ENCODE assay signal across 3 cellular contexts in the genomic region with DNA sequence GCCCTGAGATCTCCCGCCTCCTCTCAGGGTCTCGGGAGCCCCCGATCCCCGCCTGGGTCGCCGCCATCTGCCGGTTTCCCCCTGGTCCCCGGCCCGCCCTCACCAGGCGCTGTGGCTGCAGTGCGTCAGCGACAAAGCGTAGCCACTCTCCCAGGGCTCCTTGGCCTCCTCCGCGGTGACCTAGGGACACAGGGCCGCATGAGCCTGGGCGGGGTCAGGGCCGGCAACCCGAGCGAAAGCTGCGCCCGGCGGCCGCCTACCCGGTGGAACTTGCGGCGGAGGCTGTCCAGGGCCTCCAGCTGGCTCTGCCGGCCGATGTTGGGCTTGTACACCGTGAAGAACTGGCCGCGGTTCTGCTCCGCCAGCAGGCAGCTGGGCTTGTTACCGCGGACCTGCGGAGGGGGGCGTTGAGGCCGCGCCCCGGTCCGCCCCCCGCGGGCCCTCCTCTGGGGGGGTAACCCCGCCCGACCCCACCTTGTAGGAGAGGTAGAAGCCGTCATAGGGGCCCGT.
TF ChIP-seq lines count a peak whose summit lies in the region.

No MANE protein-coding gene starts in this region.

TF ChIP-seq in HepG2, 621 proteins besides CTCF, POLR2A, EP300 and RAD21 (continues in another document):
- TF ChIP-seq, protein P1, sequence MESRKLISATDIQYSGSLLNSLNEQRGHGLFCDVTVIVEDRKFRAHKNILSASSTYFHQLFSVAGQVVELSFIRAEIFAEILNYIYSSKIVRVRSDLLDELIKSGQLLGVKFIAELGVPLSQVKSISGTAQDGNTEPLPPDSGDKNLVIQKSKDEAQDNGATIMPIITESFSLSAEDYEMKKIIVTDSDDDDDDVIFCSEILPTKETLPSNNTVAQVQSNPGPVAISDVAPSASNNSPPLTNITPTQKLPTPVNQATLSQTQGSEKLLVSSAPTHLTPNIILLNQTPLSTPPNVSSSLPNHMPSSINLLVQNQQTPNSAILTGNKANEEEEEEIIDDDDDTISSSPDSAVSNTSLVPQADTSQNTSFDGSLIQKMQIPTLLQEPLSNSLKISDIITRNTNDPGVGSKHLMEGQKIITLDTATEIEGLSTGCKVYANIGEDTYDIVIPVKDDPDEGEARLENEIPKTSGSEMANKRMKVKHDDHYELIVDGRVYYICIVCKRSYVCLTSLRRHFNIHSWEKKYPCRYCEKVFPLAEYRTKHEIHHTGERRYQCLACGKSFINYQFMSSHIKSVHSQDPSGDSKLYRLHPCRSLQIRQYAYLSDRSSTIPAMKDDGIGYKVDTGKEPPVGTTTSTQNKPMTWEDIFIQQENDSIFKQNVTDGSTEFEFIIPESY (CRISPR knock-in tag; IDR thresholded peaks at IDR 0.05) = peak; percentile 84; the same call in 1 of the 2 replicates
- peak; percentile 54 for TF ChIP-seq RBFOX2 (IDR thresholded peaks at IDR 0.05; ENCODE audit: low read depth, low read length)
- TF ChIP-seq, protein P2, sequence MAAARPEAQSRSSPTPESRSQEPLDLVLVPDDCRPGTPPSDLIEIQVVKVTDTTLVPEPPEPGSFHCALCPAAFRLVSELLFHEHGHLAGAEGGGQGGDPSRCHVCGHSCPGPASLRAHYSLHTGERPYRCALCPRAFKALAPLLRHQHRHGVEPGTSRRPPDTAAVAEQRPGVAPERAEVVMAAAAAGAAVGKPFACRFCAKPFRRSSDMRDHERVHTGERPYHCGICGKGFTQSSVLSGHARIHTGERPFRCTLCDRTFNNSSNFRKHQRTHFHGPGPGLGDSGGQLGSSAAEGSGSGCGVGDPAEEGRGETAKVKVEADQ (CRISPR knock-in tag; IDR thresholded peaks at IDR 0.05; ENCODE audit: borderline replicate concordance) = no peak
- TF ChIP-seq HNF4A (CRISPR knock-in tag; IDR thresholded peaks at IDR 0.05) = no peak
- no peak for TF ChIP-seq ZNF607 (CRISPR knock-in tag; IDR thresholded peaks at IDR 0.05; ENCODE audit: borderline replicate concordance)
- peak; percentile 75 for TF ChIP-seq AGO2 (optimal IDR thresholded peaks at IDR 0.05; ENCODE audit: low read depth, low read length)
- TF ChIP-seq, protein P3, sequence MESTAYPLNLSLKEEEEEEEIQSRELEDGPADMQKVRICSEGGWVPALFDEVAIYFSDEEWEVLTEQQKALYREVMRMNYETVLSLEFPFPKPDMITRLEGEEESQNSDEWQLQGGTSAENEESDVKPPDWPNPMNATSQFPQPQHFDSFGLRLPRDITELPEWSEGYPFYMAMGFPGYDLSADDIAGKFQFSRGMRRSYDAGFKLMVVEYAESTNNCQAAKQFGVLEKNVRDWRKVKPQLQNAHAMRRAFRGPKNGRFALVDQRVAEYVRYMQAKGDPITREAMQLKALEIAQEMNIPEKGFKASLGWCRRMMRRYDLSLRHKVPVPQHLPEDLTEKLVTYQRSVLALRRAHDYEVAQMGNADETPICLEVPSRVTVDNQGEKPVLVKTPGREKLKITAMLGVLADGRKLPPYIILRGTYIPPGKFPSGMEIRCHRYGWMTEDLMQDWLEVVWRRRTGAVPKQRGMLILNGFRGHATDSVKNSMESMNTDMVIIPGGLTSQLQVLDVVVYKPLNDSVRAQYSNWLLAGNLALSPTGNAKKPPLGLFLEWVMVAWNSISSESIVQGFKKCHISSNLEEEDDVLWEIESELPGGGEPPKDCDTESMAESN (CRISPR knock-in tag; conservative IDR thresholded peaks at IDR 0.05) = no peak
- no peak for TF ChIP-seq JARID2 (CRISPR knock-in tag; IDR thresholded peaks at IDR 0.05; ENCODE audit: insufficient replicate concordance)
- no peak for TF ChIP-seq ZNF782 (CRISPR knock-in tag; IDR thresholded peaks at IDR 0.05; ENCODE audit: borderline replicate concordance)
- no peak for TF ChIP-seq ZNF232 (CRISPR knock-in tag; IDR thresholded peaks at IDR 0.05; ENCODE audit: borderline replicate concordance)
- TF ChIP-seq, protein P4, sequence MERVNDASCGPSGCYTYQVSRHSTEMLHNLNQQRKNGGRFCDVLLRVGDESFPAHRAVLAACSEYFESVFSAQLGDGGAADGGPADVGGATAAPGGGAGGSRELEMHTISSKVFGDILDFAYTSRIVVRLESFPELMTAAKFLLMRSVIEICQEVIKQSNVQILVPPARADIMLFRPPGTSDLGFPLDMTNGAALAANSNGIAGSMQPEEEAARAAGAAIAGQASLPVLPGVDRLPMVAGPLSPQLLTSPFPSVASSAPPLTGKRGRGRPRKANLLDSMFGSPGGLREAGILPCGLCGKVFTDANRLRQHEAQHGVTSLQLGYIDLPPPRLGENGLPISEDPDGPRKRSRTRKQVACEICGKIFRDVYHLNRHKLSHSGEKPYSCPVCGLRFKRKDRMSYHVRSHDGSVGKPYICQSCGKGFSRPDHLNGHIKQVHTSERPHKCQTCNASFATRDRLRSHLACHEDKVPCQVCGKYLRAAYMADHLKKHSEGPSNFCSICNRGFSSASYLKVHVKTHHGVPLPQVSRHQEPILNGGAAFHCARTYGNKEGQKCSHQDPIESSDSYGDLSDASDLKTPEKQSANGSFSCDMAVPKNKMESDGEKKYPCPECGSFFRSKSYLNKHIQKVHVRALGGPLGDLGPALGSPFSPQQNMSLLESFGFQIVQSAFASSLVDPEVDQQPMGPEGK (CRISPR knock-in tag; IDR thresholded peaks at IDR 0.05) = no peak

TF ChIP-seq in IMR-90, 13 proteins besides CTCF, POLR2A, EP300 and RAD21:
- TF ChIP-seq SMC3 (IDR thresholded peaks at IDR 0.05; ENCODE audit: low read depth, low read length) (no peak), CHD1 (IDR thresholded peaks at IDR 0.05; ENCODE audit: low read depth, low read length) (no peak), BHLHE40 (IDR thresholded peaks at IDR 0.05; ENCODE audit: low read depth, low read length) (no peak), MXI1 (IDR thresholded peaks at IDR 0.05; ENCODE audit: borderline replicate concordance, low read depth, low read length) (no peak), FOS (IDR thresholded peaks at IDR 0.05; ENCODE audit: low read depth, low read length) (no peak), RFX5 (IDR thresholded peaks at IDR 0.05; ENCODE audit: low read depth, low read length) (no peak)
- TF ChIP-seq, protein P5, sequence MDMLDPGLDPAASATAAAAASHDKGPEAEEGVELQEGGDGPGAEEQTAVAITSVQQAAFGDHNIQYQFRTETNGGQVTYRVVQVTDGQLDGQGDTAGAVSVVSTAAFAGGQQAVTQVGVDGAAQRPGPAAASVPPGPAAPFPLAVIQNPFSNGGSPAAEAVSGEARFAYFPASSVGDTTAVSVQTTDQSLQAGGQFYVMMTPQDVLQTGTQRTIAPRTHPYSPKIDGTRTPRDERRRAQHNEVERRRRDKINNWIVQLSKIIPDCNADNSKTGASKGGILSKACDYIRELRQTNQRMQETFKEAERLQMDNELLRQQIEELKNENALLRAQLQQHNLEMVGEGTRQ (IDR thresholded peaks at IDR 0.05; ENCODE audit: low read depth, low read length) = no peak
TF ChIP-seq in IMR-90: peak in this region for 0.

TF ChIP-seq in endothelial cell of umbilical vein, 7 proteins besides CTCF, POLR2A, EP300 and RAD21:
- TF ChIP-seq GATA2 (IDR thresholded peaks at IDR 0.05; ENCODE audit: insufficient read depth, insufficient read length, low read depth, low read length) (no peak), FOS (IDR thresholded peaks at IDR 0.05; ENCODE audit: borderline replicate concordance, insufficient read depth, low read length) (no peak), POLR2AphosphoS5 (IDR thresholded peaks at IDR 0.05; ENCODE audit: insufficient read depth, low read depth, low read length) (no peak), EZH2 (IDR thresholded peaks at IDR 0.05; ENCODE audit: borderline replicate concordance, low read depth, low read length, severe bottlenecking) (no peak), MYC (IDR thresholded peaks at IDR 0.05; ENCODE audit: low read depth, low read length) (no peak), JUN (IDR thresholded peaks at IDR 0.05; ENCODE audit: borderline replicate concordance, insufficient read depth, insufficient read length, low read depth) (no peak)
- TF ChIP-seq, protein P6, sequence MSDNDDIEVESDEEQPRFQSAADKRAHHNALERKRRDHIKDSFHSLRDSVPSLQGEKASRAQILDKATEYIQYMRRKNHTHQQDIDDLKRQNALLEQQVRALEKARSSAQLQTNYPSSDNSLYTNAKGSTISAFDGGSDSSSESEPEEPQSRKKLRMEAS (IDR thresholded peaks at IDR 0.05; ENCODE audit: insufficient read depth, insufficient read length) = no peak
